Comparison of ENCODE assay signal across 16 cellular contexts in genomic region chrX:119880076-119880475, GRCh38. TPM values are rescaled to one million over a fixed set of nuclear protein-coding genes. Genes with fewer than 3 reads are reported as not detected.
A peak's percentile ranks its signal among the peaks of the same experiment; 100 is the strongest.
DNase-seq lines count a peak whose midpoint lies in the region; ATAC-seq and TF ChIP-seq lines count a peak whose summit lies in the region.
"Had no signal": no experiment of that assay in that cellular context is flagged by ENCODE, and none has a peak within 500 bp of the region (broad histone marks: within the 10 kb centered on the region; RNA-seq: fewer than 3 reads in every experiment).

No MANE protein-coding gene starts in this region.

- H3K4me1 ChIP-seq in thyroid gland = no peaks in the 10 kb centered on the region
- H3K4me1 ChIP-seq: transverse colon had no signal

- H3K4me3 ChIP-seq in thyroid gland (replicated peaks in 1 of 3) = no peak overlapping the region
- H3K4me3 ChIP-seq: transverse colon had no signal

- H3K27me3 ChIP-seq in thyroid gland = no peaks in the 10 kb centered on the region
- H3K27me3 ChIP-seq: transverse colon had no signal

- peaks cover 0 to 5% of the 10 kb centered on the region in 2 donors for H3K4me1 Mint-ChIP-seq in natural killer cell
- peaks cover 7 to 8% of the 10 kb centered on the region in 2 donors for H3K4me1 Mint-ChIP-seq in natural killer cell treated with Interleukin-12 subunit alpha and Interleukin-12 subunit beta and Interleukin-15 and Interleukin-18, amount 100 ng/mL, for 72 hours (ENCODE audit: low read depth in 2 of 2)
- H3K4me1 Mint-ChIP-seq in IgD-negative memory B cell = peaks cover 8 to 13% (median 12%) of the 10 kb centered on the region in 3 donors
- H3K4me1 Mint-ChIP-seq in activated T-helper 17 cell treated with anti-CD3 and anti-CD28 coated beads, Interleukin-2, amount 50 U/mL, for 72 hours = peaks cover 3% of the 10 kb centered on the region
- H3K4me1 Mint-ChIP-seq in stimulated activated naive B cell treated with anti-CD40 and anti-IgM and Interleukin-4, amounts not matched to agents 10 μg/mL and 1 μg/mL and 100 μg/mL, for 72 hours = peaks cover 6 to 8% of the 10 kb centered on the region in 2 donors

- H3K36me3 ChIP-seq in thyroid gland = no peaks in the 10 kb centered on the region
- H3K36me3 ChIP-seq: transverse colon had no signal

- ATAC-seq in natural killer cell (no peak), HG02870 (IDR thresholded peaks at IDR 0.05; ENCODE audit: unreplicated experiment) (no peak)
- ATAC-seq in natural killer cell treated with Interleukin-12 subunit alpha and Interleukin-12 subunit beta and Interleukin-15 and Interleukin-18, amount 100 ng/mL, for 72 hours = no peak
- peak; percentile 67 for ATAC-seq in activated T-helper 17 cell treated with anti-CD3 and anti-CD28 coated beads, Interleukin-2, amount 50 U/mL, for 72 hours (replicated peaks)
- no peak for ATAC-seq in stimulated activated naive B cell treated with anti-CD40 and anti-IgM and Interleukin-4, amounts not matched to agents 10 μg/mL and 1 μg/mL and 100 μg/mL, for 72 hours (replicated peaks)

- no peaks in the 10 kb centered on the region for H3K9me3 Mint-ChIP-seq in natural killer cell
- no peaks in the 10 kb centered on the region for H3K9me3 Mint-ChIP-seq in natural killer cell treated with Interleukin-12 subunit alpha and Interleukin-12 subunit beta and Interleukin-15 and Interleukin-18, amount 100 ng/mL, for 72 hours
- H3K9me3 Mint-ChIP-seq in IgD-negative memory B cell = no peaks in the 10 kb centered on the region
- H3K9me3 Mint-ChIP-seq in activated T-helper 17 cell treated with anti-CD3 and anti-CD28 coated beads, Interleukin-2, amount 50 U/mL, for 72 hours = no peaks in the 10 kb centered on the region
- no peaks in the 10 kb centered on the region for H3K9me3 Mint-ChIP-seq in stimulated activated naive B cell treated with anti-CD40 and anti-IgM and Interleukin-4, amounts not matched to agents 10 μg/mL and 1 μg/mL and 100 μg/mL, for 72 hours

- H3K4me3 Mint-ChIP-seq in natural killer cell (no peak overlapping the region), IgD-negative memory B cell (peak overlapping the region in 2 of 4 donors; percentile 62 to 73)
- H3K4me3 Mint-ChIP-seq in natural killer cell treated with Interleukin-12 subunit alpha and Interleukin-12 subunit beta and Interleukin-15 and Interleukin-18, amount 100 ng/mL, for 72 hours = no peak overlapping the region
- H3K4me3 Mint-ChIP-seq in activated T-helper 17 cell treated with anti-CD3 and anti-CD28 coated beads, Interleukin-2, amount 50 U/mL, for 72 hours = no peak overlapping the region
- no peak overlapping the region for H3K4me3 Mint-ChIP-seq in stimulated activated naive B cell treated with anti-CD40 and anti-IgM and Interleukin-4, amounts not matched to agents 10 μg/mL and 1 μg/mL and 100 μg/mL, for 72 hours

- DNase-seq in natural killer cell = no peak
- DNase-seq in natural killer cell treated with Interleukin-12 subunit alpha and Interleukin-12 subunit beta and Interleukin-15 and Interleukin-18, amount 100 ng/mL, for 72 hours (ENCODE audit: low spot score) = no peak
- DNase-seq in stimulated activated naive B cell treated with anti-CD40 and anti-IgM and Interleukin-4, amounts not matched to agents 10 μg/mL and 1 μg/mL and 100 μg/mL, for 72 hours = no peak
- DNase-seq in NCI-H1436 treated with DMSO at 0.1 percent for 48 hours (lab: John Stamatoyannopoulos, UW) = no peak
- no peak for DNase-seq in thyroid gland
- DNase-seq: activated gamma-delta T cell treated with Interleukin-2 at 50 U/mL for 16 hours, kidney, NCI-H187 treated with DMSO at 0.1 percent for 48 hours, posterior cingulate gyrus had no signal

- no peaks in the 10 kb centered on the region for H3K9me3 ChIP-seq in thyroid gland
- H3K9me3 ChIP-seq: transverse colon had no signal

- TF ChIP-seq CTCF in natural killer cell (IDR thresholded peaks at IDR 0.05) (no peak), thyroid gland (IDR thresholded peaks at IDR 0.05) (no peak)

- H3K36me3 Mint-ChIP-seq in natural killer cell (no peaks in the 10 kb centered on the region), IgD-negative memory B cell (no peaks in the 10 kb centered on the region)
- no peaks in the 10 kb centered on the region for H3K36me3 Mint-ChIP-seq in natural killer cell treated with Interleukin-12 subunit alpha and Interleukin-12 subunit beta and Interleukin-15 and Interleukin-18, amount 100 ng/mL, for 72 hours
- H3K36me3 Mint-ChIP-seq in activated T-helper 17 cell treated with anti-CD3 and anti-CD28 coated beads, Interleukin-2, amount 50 U/mL, for 72 hours (ENCODE audit: low read depth) = peaks cover 31% of the 10 kb centered on the region
- H3K36me3 Mint-ChIP-seq in stimulated activated naive B cell treated with anti-CD40 and anti-IgM and Interleukin-4, amounts not matched to agents 10 μg/mL and 1 μg/mL and 100 μg/mL, for 72 hours = peaks cover 4 to 8% of the 10 kb centered on the region in 2 donors

- H3K27me3 Mint-ChIP-seq in natural killer cell (ENCODE audit: low read depth in 2 of 2) (no peaks in the 10 kb centered on the region), IgD-negative memory B cell (peaks cover 2% of the 10 kb centered on the region)
- H3K27me3 Mint-ChIP-seq in natural killer cell treated with Interleukin-12 subunit alpha and Interleukin-12 subunit beta and Interleukin-15 and Interleukin-18, amount 100 ng/mL, for 72 hours = no peaks in the 10 kb centered on the region
- H3K27me3 Mint-ChIP-seq in activated T-helper 17 cell treated with anti-CD3 and anti-CD28 coated beads, Interleukin-2, amount 50 U/mL, for 72 hours = no peaks in the 10 kb centered on the region
- H3K27me3 Mint-ChIP-seq in stimulated activated naive B cell treated with anti-CD40 and anti-IgM and Interleukin-4, amounts not matched to agents 10 μg/mL and 1 μg/mL and 100 μg/mL, for 72 hours = no peaks in the 10 kb centered on the region

- H3K27ac Mint-ChIP-seq in natural killer cell (peak overlapping the region; percentile 17 to 52), IgD-negative memory B cell (peak overlapping the region; percentile 24 to 76 (median 27))
- peak overlapping the region in 1 of 2 donors; percentile 31 for H3K27ac Mint-ChIP-seq in natural killer cell treated with Interleukin-12 subunit alpha and Interleukin-12 subunit beta and Interleukin-15 and Interleukin-18, amount 100 ng/mL, for 72 hours
- H3K27ac Mint-ChIP-seq in activated T-helper 17 cell treated with anti-CD3 and anti-CD28 coated beads, Interleukin-2, amount 50 U/mL, for 72 hours = peak overlapping the region; percentile 61
- H3K27ac Mint-ChIP-seq in stimulated activated naive B cell treated with anti-CD40 and anti-IgM and Interleukin-4, amounts not matched to agents 10 μg/mL and 1 μg/mL and 100 μg/mL, for 72 hours = peak overlapping the region; percentile 59

- intact Hi-C loops in natural killer cell (cut with micrococcal nuclease) = loop anchor here (2.0 kb wide), 1 partner anchor 89 kb away; the partner anchor contains the start of gene RPL39
- intact Hi-C loops in thyroid gland (cut with DNase I) = no loop called here

- WGBS in thyroid gland, 2 donors = 88 to 90% methylated on average over 5 of the region's 5 CpGs

- no peak for TF ChIP-seq POLR2A in thyroid gland (IDR thresholded peaks at IDR 0.05)

- no peak overlapping the region for H3K27ac ChIP-seq in thyroid gland
- H3K27ac ChIP-seq: epithelial cell of prostate, transverse colon had no signal

RNA-seq across cellular contexts. Expression of gene NDUFA1, which starts 8.4 kb away (rescaled TPM):
- total RNA-seq in natural killer cell (10 to 100 TPM; 43.6 to 56.8 (median 54.9) TPM), thyroid gland (10 to 100 TPM; 36.2 to 80.0 (median 66.6) TPM)
- total RNA-seq in natural killer cell treated with Interleukin-12 subunit alpha and Interleukin-12 subunit beta and Interleukin-15 and Interleukin-18, amount 100 ng/mL, for 72 hours = 10 to 100 TPM; 65.0 to 86.0 TPM
- polyA plus RNA-seq in IgD-negative memory B cell = 249 TPM
- 10 to 100 TPM; 70.5 to 96.5 TPM for total RNA-seq in activated T-helper 17 cell treated with anti-CD3 and anti-CD28 coated beads, Interleukin-2, amount 50 U/mL, for 72 hours

RNA-seq across cellular contexts. Expression of gene RNF113A, which starts 8.5 kb away (rescaled TPM):
- total RNA-seq in natural killer cell (10 to 100 TPM; 29.6 to 45.9 (median 34.7) TPM), thyroid gland (10 to 100 TPM; 10.1 to 18.0 (median 14.9) TPM)
- total RNA-seq in natural killer cell treated with Interleukin-12 subunit alpha and Interleukin-12 subunit beta and Interleukin-15 and Interleukin-18, amount 100 ng/mL, for 72 hours = 10 to 100 TPM; 21.6 to 32.3 TPM
- 66.2 TPM for polyA plus RNA-seq in IgD-negative memory B cell
- total RNA-seq in activated T-helper 17 cell treated with anti-CD3 and anti-CD28 coated beads, Interleukin-2, amount 50 U/mL, for 72 hours = 10 to 100 TPM; 22.3 to 25.2 TPM

RNA-seq across cellular contexts. Expression of gene AKAP14, which starts 15.6 kb away (rescaled TPM):
- total RNA-seq in natural killer cell (not detected), thyroid gland (not detected)
- total RNA-seq in natural killer cell treated with Interleukin-12 subunit alpha and Interleukin-12 subunit beta and Interleukin-15 and Interleukin-18, amount 100 ng/mL, for 72 hours = not detected
- polyA plus RNA-seq in IgD-negative memory B cell = not detected
- total RNA-seq in activated T-helper 17 cell treated with anti-CD3 and anti-CD28 coated beads, Interleukin-2, amount 50 U/mL, for 72 hours = not detected
- total RNA-seq: kidney, LHCN-M2, mucosa of gallbladder, transverse colon had no signal

RNA-seq across cellular contexts. Expression of gene UPF3B, which starts 27.3 kb away (rescaled TPM):
- total RNA-seq in natural killer cell (10 to 100 TPM in 2 of 3 donors, 1 to 10 TPM in 1; 9.3 to 16.4 (median 12.4) TPM), thyroid gland (1 to 10 TPM; 3.2 to 4.4 (median 3.9) TPM)
- 10 to 100 TPM; 14.6 to 15.3 TPM for total RNA-seq in natural killer cell treated with Interleukin-12 subunit alpha and Interleukin-12 subunit beta and Interleukin-15 and Interleukin-18, amount 100 ng/mL, for 72 hours
- polyA plus RNA-seq in IgD-negative memory B cell = 12.4 TPM
- total RNA-seq in activated T-helper 17 cell treated with anti-CD3 and anti-CD28 coated beads, Interleukin-2, amount 50 U/mL, for 72 hours = 10 to 100 TPM; 19.3 to 19.4 TPM
